ENCODE assay signal across 1 cellular context in the genomic region with DNA sequence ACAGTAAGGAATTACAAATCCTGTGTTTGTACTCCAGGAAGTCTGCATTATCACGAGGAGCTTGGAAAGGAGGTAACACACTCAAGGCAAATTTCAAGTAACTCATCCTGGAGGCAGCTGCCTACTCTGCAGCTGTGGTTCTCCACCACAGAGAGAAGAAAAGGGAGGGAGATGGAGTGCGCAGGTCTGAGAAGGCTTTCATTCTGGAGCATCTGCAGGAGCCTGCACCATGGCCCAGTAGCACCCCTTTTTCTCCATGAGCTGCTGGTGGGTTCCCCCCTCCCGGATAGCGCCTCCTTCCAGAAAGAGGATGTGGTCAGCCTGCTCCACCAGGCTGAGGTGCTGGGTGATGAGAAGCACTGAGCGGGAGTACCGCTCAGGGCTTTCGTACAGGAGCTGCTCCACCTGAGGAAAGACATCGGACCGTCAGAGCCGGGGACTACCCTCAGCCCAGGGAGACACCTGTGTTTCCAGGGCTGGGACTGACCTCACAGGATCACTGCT.
TF ChIP-seq lines count a peak whose summit lies in the region.

No MANE protein-coding gene starts in this region.

TF ChIP-seq in HCT116, 20 proteins besides CTCF, POLR2A, EP300 and RAD21 (continued from another document):
- TF ChIP-seq, protein P1, sequence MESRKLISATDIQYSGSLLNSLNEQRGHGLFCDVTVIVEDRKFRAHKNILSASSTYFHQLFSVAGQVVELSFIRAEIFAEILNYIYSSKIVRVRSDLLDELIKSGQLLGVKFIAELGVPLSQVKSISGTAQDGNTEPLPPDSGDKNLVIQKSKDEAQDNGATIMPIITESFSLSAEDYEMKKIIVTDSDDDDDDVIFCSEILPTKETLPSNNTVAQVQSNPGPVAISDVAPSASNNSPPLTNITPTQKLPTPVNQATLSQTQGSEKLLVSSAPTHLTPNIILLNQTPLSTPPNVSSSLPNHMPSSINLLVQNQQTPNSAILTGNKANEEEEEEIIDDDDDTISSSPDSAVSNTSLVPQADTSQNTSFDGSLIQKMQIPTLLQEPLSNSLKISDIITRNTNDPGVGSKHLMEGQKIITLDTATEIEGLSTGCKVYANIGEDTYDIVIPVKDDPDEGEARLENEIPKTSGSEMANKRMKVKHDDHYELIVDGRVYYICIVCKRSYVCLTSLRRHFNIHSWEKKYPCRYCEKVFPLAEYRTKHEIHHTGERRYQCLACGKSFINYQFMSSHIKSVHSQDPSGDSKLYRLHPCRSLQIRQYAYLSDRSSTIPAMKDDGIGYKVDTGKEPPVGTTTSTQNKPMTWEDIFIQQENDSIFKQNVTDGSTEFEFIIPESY (IDR thresholded peaks at IDR 0.05; ENCODE audit: extremely low read depth, insufficient replicate concordance, low read length): no peak
